ENCODE assay signal across 8 cellular contexts in genomic region chr3:100492810-100493140, GRCh38. TPM values are rescaled to one million over a fixed set of nuclear protein-coding genes. Genes with fewer than 3 reads are reported as not detected.
DNase-seq lines count a peak whose midpoint lies in the region; ATAC-seq and TF ChIP-seq lines count a peak whose summit lies in the region.

No MANE protein-coding gene starts in this region.

- in situ Hi-C loops in KBM-7 (cut with MboI; ENCODE audit: low pct_unique_long_range_greater_than_20kb, low sequenced_read_pairs), result no loop called here

- H3K27ac ChIP-seq in SK-N-MC, result no peak overlapping the region
- peak overlapping the region; percentile 25 for H3K27ac ChIP-seq in psoas muscle

- H3K4me1 ChIP-seq in psoas muscle, result no peaks in the 10 kb centered on the region

- intact Hi-C loops in psoas muscle (cut with DNase I), result no loop called here

- WGBS in psoas muscle, 3 donors, result 0 to 4% (median 2%) methylated on average over 6 of the region's 6 CpGs

- H3K4me3 ChIP-seq in GM12865 (ENCODE audit: low read depth, low read length) (peak overlapping the region; percentile 91), SK-N-MC (peak overlapping the region; percentile 81), fibroblast of the aortic adventitia (ENCODE audit: low read depth, low read length) (peak overlapping the region; percentile 70), psoas muscle (peak overlapping the region; percentile 69)

- H3K27me3 ChIP-seq in psoas muscle (ENCODE audit: insufficient read depth in 3 of 3, low read length in 2 of 3), result no peaks in the 10 kb centered on the region

- H3K9me3 ChIP-seq in SK-N-MC (ENCODE audit: low read depth, low read length), result 0 out of 2 replicates have a peak, but pooled peaks cover 2% of the 10 kb centered on the region
- no peaks in the 10 kb centered on the region for H3K9me3 ChIP-seq in psoas muscle

- H3K9ac ChIP-seq in SK-N-MC (ENCODE audit: insufficient read length), result peak overlapping the region; percentile 74

- no peak for DNase-seq in GM12865 (ENCODE audit: low read depth)
- DNase-seq in SK-N-MC (ENCODE audit: low read depth, low spot score), result peak; percentile 14
- DNase-seq in fibroblast of the aortic adventitia (ENCODE audit: low read depth), result no peak
- DNase-seq in psoas muscle, result no peak
- no peak for DNase-seq in NCI-H187 (lab: John Stamatoyannopoulos, UW)
- no peak for DNase-seq in D341Med (ENCODE audit: low spot score)
- DNase-seq in KBM-7, result no peak

- ATAC-seq in psoas muscle, result peak in 2 of 4 donors; percentile 7 to 39
- no peak for ATAC-seq in HG03378 (IDR thresholded peaks at IDR 0.05; ENCODE audit: unreplicated experiment)

- TF ChIP-seq CTCF in GM12865 (IDR thresholded peaks at IDR 0.05; ENCODE audit: insufficient read depth, low read depth, low read length, missing control alignments) (no peak), fibroblast of the aortic adventitia (IDR thresholded peaks at IDR 0.05; ENCODE audit: insufficient read depth, low read length) (no peak), psoas muscle (IDR thresholded peaks at IDR 0.05) (no peak)

- H3K36me3 ChIP-seq in SK-N-MC (ENCODE audit: insufficient read depth, low read length), result no peaks in the 10 kb centered on the region
- no peaks in the 10 kb centered on the region for H3K36me3 ChIP-seq in psoas muscle (ENCODE audit: insufficient read depth in 1 of 2, low read depth in 1 of 2)

RNA-seq across cellular contexts. Expression of gene TMEM45A, which starts 0.4 kb away (rescaled TPM):
- total RNA-seq in fibroblast of the aortic adventitia (ENCODE audit: low replicate concordance) (13.7 and 50.6 TPM in 2 replicates), psoas muscle (1 to 10 TPM; 1.5 to 2.2 (median 1.7) TPM)
- polyA plus RNA-seq in psoas muscle, result 1 to 10 TPM; 1.7 to 5.4 (median 1.9) TPM
